Comparison of ENCODE assay signal across 1 cellular context in genomic region chr13:42039946-42040729, GRCh38.
TF ChIP-seq lines count a peak whose summit lies in the region.

No MANE protein-coding gene starts in this region.

TF ChIP-seq in HepG2, 621 proteins besides CTCF, POLR2A, EP300 and RAD21 (continued from another document and continues in another):
- TF ChIP-seq UBTF (CRISPR knock-in tag; IDR thresholded peaks at IDR 0.05) (peak; percentile 22; the same call in 1 of the 2 replicates), ZNF513 (CRISPR knock-in tag; conservative IDR thresholded peaks at IDR 0.05) (no peak), ZNF780A (CRISPR knock-in tag; IDR thresholded peaks at IDR 0.05) (no peak), CREB1 (IDR thresholded peaks at IDR 0.05) (no peak), CREB1 (CRISPR knock-in tag; IDR thresholded peaks at IDR 0.05) (no peak), PCBP1 (IDR thresholded peaks at IDR 0.05; ENCODE audit: borderline replicate concordance, low read depth, low read length) (no peak), GABPB1 (CRISPR knock-in tag; IDR thresholded peaks at IDR 0.05) (0 out of 2 replicates have a peak, but pooled peaks have one; percentile 17), EEA1 (CRISPR knock-in tag; IDR thresholded peaks at IDR 0.05; ENCODE audit: borderline replicate concordance) (no peak), SAP130 (CRISPR knock-in tag; IDR thresholded peaks at IDR 0.05; ENCODE audit: low read depth) (0 out of 2 replicates have a peak, but pooled peaks have one; percentile 18), NFKBIZ (CRISPR knock-in tag; IDR thresholded peaks at IDR 0.05) (no peak), BRCA1 (CRISPR knock-in tag; IDR thresholded peaks at IDR 0.05) (no peak), ZNF883 (CRISPR knock-in tag; IDR thresholded peaks at IDR 0.05; ENCODE audit: not compliant biosample characterization) (no peak), DPF2 (CRISPR knock-in tag; IDR thresholded peaks at IDR 0.05; ENCODE audit: borderline replicate concordance, low read depth) (no peak), FIP1L1 (IDR thresholded peaks at IDR 0.05; ENCODE audit: borderline replicate concordance, insufficient read depth, low read depth, low read length) (0 out of 2 replicates have a peak, but pooled peaks have one; percentile 45), ZNF569 (CRISPR knock-in tag; IDR thresholded peaks at IDR 0.05; ENCODE audit: borderline replicate concordance) (no peak), RNF2 (conservative IDR thresholded peaks at IDR 0.05; ENCODE audit: low read depth) (peak; percentile 41; the same call in 1 of the 2 replicates), RBM39 (IDR thresholded peaks at IDR 0.05; ENCODE audit: low read depth, low read length, poor library complexity, severe bottlenecking) (no peak), TBL1XR1 (IDR thresholded peaks at IDR 0.05; ENCODE audit: borderline replicate concordance, low read length, partially characterized antibody) (no peak), HNRNPLL (IDR thresholded peaks at IDR 0.05; ENCODE audit: low read depth, low read length, poor library complexity, severe bottlenecking) (peak; percentile 39), BRD4 (CRISPR knock-in tag; IDR thresholded peaks at IDR 0.05) (no peak), ZSCAN5A (CRISPR knock-in tag; IDR thresholded peaks at IDR 0.05; ENCODE audit: borderline replicate concordance) (no peak), KLF13 (CRISPR knock-in tag; IDR thresholded peaks at IDR 0.05) (no peak), MXI1 (IDR thresholded peaks at IDR 0.05; ENCODE audit: borderline replicate concordance, low read depth, low read length) (no peak), SIN3B (IDR thresholded peaks at IDR 0.05; ENCODE audit: low read length) (no peak), ZBED4 (CRISPR knock-in tag; IDR thresholded peaks at IDR 0.05; ENCODE audit: borderline replicate concordance) (no peak), GABPA (IDR thresholded peaks at IDR 0.05; ENCODE audit: low read depth, low read length) (peak; percentile 14; the same call in 1 of the 2 replicates), GABPA (CRISPR knock-in tag; IDR thresholded peaks at IDR 0.05; ENCODE audit: low read depth) (no peak), ZNF574 (CRISPR knock-in tag; IDR thresholded peaks at IDR 0.05) (0 out of 2 replicates have a peak, but pooled peaks have one; percentile 15), HOXA3 (CRISPR knock-in tag; IDR thresholded peaks at IDR 0.05) (no peak)
- TF ChIP-seq, protein P1, sequence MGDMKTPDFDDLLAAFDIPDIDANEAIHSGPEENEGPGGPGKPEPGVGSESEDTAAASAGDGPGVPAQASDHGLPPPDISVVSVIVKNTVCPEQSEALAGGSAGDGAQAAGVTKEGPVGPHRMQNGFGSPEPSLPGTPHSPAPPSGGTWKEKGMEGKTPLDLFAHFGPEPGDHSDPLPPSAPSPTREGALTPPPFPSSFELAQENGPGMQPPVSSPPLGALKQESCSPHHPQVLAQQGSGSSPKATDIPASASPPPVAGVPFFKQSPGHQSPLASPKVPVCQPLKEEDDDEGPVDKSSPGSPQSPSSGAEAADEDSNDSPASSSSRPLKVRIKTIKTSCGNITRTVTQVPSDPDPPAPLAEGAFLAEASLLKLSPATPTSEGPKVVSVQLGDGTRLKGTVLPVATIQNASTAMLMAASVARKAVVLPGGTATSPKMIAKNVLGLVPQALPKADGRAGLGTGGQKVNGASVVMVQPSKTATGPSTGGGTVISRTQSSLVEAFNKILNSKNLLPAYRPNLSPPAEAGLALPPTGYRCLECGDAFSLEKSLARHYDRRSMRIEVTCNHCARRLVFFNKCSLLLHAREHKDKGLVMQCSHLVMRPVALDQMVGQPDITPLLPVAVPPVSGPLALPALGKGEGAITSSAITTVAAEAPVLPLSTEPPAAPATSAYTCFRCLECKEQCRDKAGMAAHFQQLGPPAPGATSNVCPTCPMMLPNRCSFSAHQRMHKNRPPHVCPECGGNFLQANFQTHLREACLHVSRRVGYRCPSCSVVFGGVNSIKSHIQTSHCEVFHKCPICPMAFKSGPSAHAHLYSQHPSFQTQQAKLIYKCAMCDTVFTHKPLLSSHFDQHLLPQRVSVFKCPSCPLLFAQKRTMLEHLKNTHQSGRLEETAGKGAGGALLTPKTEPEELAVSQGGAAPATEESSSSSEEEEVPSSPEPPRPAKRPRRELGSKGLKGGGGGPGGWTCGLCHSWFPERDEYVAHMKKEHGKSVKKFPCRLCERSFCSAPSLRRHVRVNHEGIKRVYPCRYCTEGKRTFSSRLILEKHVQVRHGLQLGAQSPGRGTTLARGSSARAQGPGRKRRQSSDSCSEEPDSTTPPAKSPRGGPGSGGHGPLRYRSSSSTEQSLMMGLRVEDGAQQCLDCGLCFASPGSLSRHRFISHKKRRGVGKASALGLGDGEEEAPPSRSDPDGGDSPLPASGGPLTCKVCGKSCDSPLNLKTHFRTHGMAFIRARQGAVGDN (CRISPR knock-in tag; IDR thresholded peaks at IDR 0.05) = peak; percentile 38
- TF ChIP-seq, protein P2, sequence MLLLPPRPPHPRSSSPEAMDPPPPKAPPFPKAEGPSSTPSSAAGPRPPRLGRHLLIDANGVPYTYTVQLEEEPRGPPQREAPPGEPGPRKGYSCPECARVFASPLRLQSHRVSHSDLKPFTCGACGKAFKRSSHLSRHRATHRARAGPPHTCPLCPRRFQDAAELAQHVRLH (CRISPR knock-in tag; IDR thresholded peaks at IDR 0.05; ENCODE audit: borderline replicate concordance, low read depth) = no peak
- TF ChIP-seq, protein P3, sequence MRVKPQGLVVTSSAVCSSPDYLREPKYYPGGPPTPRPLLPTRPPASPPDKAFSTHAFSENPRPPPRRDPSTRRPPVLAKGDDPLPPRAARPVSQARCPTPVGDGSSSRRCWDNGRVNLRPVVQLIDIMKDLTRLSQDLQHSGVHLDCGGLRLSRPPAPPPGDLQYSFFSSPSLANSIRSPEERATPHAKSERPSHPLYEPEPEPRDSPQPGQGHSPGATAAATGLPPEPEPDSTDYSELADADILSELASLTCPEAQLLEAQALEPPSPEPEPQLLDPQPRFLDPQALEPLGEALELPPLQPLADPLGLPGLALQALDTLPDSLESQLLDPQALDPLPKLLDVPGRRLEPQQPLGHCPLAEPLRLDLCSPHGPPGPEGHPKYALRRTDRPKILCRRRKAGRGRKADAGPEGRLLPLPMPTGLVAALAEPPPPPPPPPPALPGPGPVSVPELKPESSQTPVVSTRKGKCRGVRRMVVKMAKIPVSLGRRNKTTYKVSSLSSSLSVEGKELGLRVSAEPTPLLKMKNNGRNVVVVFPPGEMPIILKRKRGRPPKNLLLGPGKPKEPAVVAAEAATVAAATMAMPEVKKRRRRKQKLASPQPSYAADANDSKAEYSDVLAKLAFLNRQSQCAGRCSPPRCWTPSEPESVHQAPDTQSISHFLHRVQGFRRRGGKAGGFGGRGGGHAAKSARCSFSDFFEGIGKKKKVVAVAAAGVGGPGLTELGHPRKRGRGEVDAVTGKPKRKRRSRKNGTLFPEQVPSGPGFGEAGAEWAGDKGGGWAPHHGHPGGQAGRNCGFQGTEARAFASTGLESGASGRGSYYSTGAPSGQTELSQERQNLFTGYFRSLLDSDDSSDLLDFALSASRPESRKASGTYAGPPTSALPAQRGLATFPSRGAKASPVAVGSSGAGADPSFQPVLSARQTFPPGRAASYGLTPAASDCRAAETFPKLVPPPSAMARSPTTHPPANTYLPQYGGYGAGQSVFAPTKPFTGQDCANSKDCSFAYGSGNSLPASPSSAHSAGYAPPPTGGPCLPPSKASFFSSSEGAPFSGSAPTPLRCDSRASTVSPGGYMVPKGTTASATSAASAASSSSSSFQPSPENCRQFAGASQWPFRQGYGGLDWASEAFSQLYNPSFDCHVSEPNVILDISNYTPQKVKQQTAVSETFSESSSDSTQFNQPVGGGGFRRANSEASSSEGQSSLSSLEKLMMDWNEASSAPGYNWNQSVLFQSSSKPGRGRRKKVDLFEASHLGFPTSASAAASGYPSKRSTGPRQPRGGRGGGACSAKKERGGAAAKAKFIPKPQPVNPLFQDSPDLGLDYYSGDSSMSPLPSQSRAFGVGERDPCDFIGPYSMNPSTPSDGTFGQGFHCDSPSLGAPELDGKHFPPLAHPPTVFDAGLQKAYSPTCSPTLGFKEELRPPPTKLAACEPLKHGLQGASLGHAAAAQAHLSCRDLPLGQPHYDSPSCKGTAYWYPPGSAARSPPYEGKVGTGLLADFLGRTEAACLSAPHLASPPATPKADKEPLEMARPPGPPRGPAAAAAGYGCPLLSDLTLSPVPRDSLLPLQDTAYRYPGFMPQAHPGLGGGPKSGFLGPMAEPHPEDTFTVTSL (CRISPR knock-in tag; IDR thresholded peaks at IDR 0.05; ENCODE audit: borderline replicate concordance) = no peak
- TF ChIP-seq, protein P4, sequence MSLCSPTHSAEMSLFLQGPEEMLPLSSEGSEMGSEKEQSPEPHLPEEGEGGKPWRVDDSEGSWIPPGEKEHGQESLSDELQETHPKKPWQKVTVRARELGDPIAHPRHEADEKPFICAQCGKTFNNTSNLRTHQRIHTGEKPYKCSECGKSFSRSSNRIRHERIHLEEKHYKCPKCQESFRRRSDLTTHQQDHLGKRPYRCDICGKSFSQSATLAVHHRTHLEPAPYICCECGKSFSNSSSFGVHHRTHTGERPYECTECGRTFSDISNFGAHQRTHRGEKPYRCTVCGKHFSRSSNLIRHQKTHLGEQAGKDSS (CRISPR knock-in tag; IDR thresholded peaks at IDR 0.05; ENCODE audit: borderline replicate concordance, low read depth) = no peak
